Comparison of ENCODE assay signal across 12 cellular contexts in genomic region chr11:32529994-32530588, GRCh38. TPM values are rescaled to one million over a fixed set of nuclear protein-coding genes. Genes with fewer than 3 reads are reported as not detected.
DNase-seq lines count a peak whose midpoint lies in the region; ATAC-seq and TF ChIP-seq lines count a peak whose summit lies in the region.
"Had no signal": no experiment of that assay in that cellular context is flagged by ENCODE, and none has a peak within 500 bp of the region (broad histone marks: within the 10 kb centered on the region; RNA-seq: fewer than 3 reads in every experiment).

No MANE protein-coding gene starts in this region.

- intact Hi-C loops in breast epithelium (cut with DNase I; ENCODE audit: low total_unique reads) = no loop called here

- TF ChIP-seq POLR2A in breast epithelium (IDR thresholded peaks at IDR 0.05) = no peak

- no peak overlapping the region for H3K27ac ChIP-seq in breast epithelium

- no peaks in the 10 kb centered on the region for H3K4me1 ChIP-seq in breast epithelium

- H3K4me1 Mint-ChIP-seq in memory B cell = peaks cover 4% of the 10 kb centered on the region

- peak; percentile 99 for ATAC-seq in GM18909 (IDR thresholded peaks at IDR 0.05; ENCODE audit: poor library complexity, unreplicated experiment)
- ATAC-seq in GM21576 (IDR thresholded peaks at IDR 0.05; ENCODE audit: unreplicated experiment) = peak; percentile 100
- peak; percentile 95 for ATAC-seq in HG03103 (IDR thresholded peaks at IDR 0.05; ENCODE audit: low read depth, unreplicated experiment)
- peak; percentile 22 for ATAC-seq in memory B cell (ENCODE audit: low read depth)
- ATAC-seq: HCT116 had no signal

- peaks cover 3% of the 10 kb centered on the region for H3K27me3 Mint-ChIP-seq in memory B cell

- H3K36me3 Mint-ChIP-seq in memory B cell = no peaks in the 10 kb centered on the region

- H3K9me3 ChIP-seq in breast epithelium = no peaks in the 10 kb centered on the region

- H3K4me3 ChIP-seq in breast epithelium = no peak overlapping the region

- no peaks in the 10 kb centered on the region for H3K9me3 Mint-ChIP-seq in memory B cell
- H3K9me3 Mint-ChIP-seq: activated T-helper 1 cell treated with anti-CD3 and anti-CD28 coated beads, Interleukin-12 subunit alpha, Interleukin-12 subunit beta, Interleukin-2, Interleukin-4 antibody, amounts not matched to agents 30 ng/mL and 10 ng/mL and 1 ng/mL, durations not matched to agents 14 hours and 24 hours and 36 hours had no signal

- no peaks in the 10 kb centered on the region for H3K36me3 ChIP-seq in breast epithelium

- TF ChIP-seq CTCF in breast epithelium (IDR thresholded peaks at IDR 0.05) = no peak

- H3K27ac Mint-ChIP-seq in memory B cell = no peak overlapping the region
- H3K27ac Mint-ChIP-seq: activated T-helper 1 cell treated with anti-CD3 and anti-CD28 coated beads, Interleukin-12 subunit alpha, Interleukin-12 subunit beta, Interleukin-2, Interleukin-4 antibody, amounts not matched to agents 30 ng/mL and 10 ng/mL and 1 ng/mL, durations not matched to agents 14 hours and 24 hours and 36 hours had no signal

- H3K27me3 ChIP-seq in breast epithelium = no peaks in the 10 kb centered on the region

- H3K4me3 Mint-ChIP-seq in memory B cell = no peak overlapping the region
- H3K4me3 Mint-ChIP-seq: activated T-helper 1 cell treated with anti-CD3 and anti-CD28 coated beads, Interleukin-12 subunit alpha, Interleukin-12 subunit beta, Interleukin-2, Interleukin-4 antibody, amounts not matched to agents 30 ng/mL and 10 ng/mL and 1 ng/mL, durations not matched to agents 14 hours and 24 hours and 36 hours had no signal

- DNase-seq in memory B cell (ENCODE audit: low spot score in 2 of 2) (no peak), NCI-H187 (lab: John Stamatoyannopoulos, UW) (no peak), HCEC 1CT (no peak), breast epithelium (ENCODE audit: low spot score in 2 of 2) (no peak)
- DNase-seq: DMS 273 treated with DMSO at 0.1 percent for 48 hours; NCI-H1048; stimulated activated CD4-positive, alpha-beta T cell treated with anti-CD3 and anti-CD28 coated beads, Interleukin-2, amount 100 ng/mL, for 24 hours had no signal

RNA-seq across cellular contexts. Expression of gene EIF3M, which starts 53.5 kb away (rescaled TPM):
- total RNA-seq in breast epithelium = 100 to 1,000 TPM; 268 to 398 (median 393) TPM

Comparison
In these comparisons a context has a peak if more than half of its experiments do, and no peak if none do; other contexts are left out.
1. ATAC-seq: peak in every context shown above with its lines; median percentile 100 in GM21576; 99 in GM18909; 95 in HG03103; 22 in memory B cell.